In the genomic region with DNA sequence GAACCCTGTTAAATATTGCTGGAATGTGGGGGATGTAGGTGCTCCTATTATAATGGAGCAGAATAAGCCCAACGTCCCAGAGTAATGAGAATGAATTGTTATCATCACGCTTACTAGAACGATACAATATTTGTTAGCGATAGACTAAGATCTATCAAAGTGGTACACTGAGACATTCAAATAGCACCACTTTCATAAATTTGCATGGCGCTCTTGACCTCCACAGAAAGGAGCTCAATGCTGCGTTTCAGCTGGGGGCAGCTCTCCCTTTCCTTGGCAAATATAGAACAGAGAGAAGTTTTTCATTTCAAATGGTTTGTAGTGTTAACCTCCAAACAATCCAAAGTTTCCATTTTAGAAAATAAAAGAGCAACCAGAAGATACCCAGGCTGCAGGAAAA, we compare ENCODE assay signal across 1 cellular context.
TF ChIP-seq lines count a peak whose summit lies in the region.

No MANE protein-coding gene starts in this region.

TF ChIP-seq in IMR-90, 13 proteins besides CTCF, POLR2A, EP300 and RAD21:
- no peak for TF ChIP-seq RCOR1 (IDR thresholded peaks at IDR 0.05; ENCODE audit: insufficient replicate concordance, low read length)
- no peak for TF ChIP-seq CHD1 (IDR thresholded peaks at IDR 0.05; ENCODE audit: low read depth, low read length)
- no peak for TF ChIP-seq USF2 (IDR thresholded peaks at IDR 0.05; ENCODE audit: low read depth, low read length)
- no peak for TF ChIP-seq NFE2L2 (IDR thresholded peaks at IDR 0.05; ENCODE audit: low read depth, low read length)
- TF ChIP-seq SMC3 (IDR thresholded peaks at IDR 0.05; ENCODE audit: low read depth, low read length): no peak
